In genomic region chr2:204260162-204260877, GRCh38 we compare ENCODE assay signal across 9 cellular contexts.
DNase-seq lines count a peak whose midpoint lies in the region; ATAC-seq, FAIRE-seq and TF ChIP-seq lines count a peak whose summit lies in the region.
"Had no signal": no experiment of that assay in that cellular context is flagged by ENCODE, and none has a peak within 500 bp of the region (broad histone marks: within the 10 kb centered on the region; RNA-seq: fewer than 3 reads in every experiment).

No MANE protein-coding gene starts in this region.

- WGBS in H1 (ENCODE audit: extremely low coverage in 1 of 2, insufficient coverage in 1 of 2, insufficient read length in 1 of 2, insufficient replicate concordance in 2 of 2, low coverage in 1 of 2, low lambda C conversion rate in 2 of 2, missing lambda C conversion rate in 1 of 2), 2 experiments = 47% methylated on average over 9 of the region's 9 CpGs; no CpG with 5 or more reads in 1 of the 2 experiments
- 38% methylated on average over 8 of the region's 9 CpGs for WGBS in mesenchymal stem cell
- WGBS in stomach, 5 donors = 41 to 48% (median 48%) methylated on average over 9 of the region's 9 CpGs

- CTCF ChIA-PET in activated CD4-positive, alpha-beta T cell treated with anti-CD3 and anti-CD28 coated beads for 36 hours (lab: Charles Lee) = interaction anchor here (0.5 to 4.4 kb wide), 36 partner anchors 10 to 1625 kb away, joined by 3 to 43 read pairs (median 3); no protein-coding TSS in a partner anchor
- CTCF ChIA-PET in H1 (lab: Charles Lee; ENCODE audit: partially characterized antibody) = interaction anchor here (0.7 to 8.1 kb wide), 70 partner anchors 9 to 1418 kb away, joined by 3 to 46 read pairs (median 4); no protein-coding TSS in a partner anchor

- TF ChIP-seq CTCF in DOHH2 (IDR thresholded peaks at IDR 0.05; ENCODE audit: low read depth, low read length, poor library complexity, severe bottlenecking) = peak; percentile 83
- TF ChIP-seq CTCF in HFFc6 (IDR thresholded peaks at IDR 0.05) = peak; percentile 91
- TF ChIP-seq CTCF in H1 (IDR thresholded peaks at IDR 0.05; ENCODE audit: control extremely low read depth in 1 of 3, insufficient read depth in 1 of 3, low read depth in 1 of 3, low read length in 3 of 3) = peak; percentile 34 to 91 (median 73)
- peak in 5 of 7 experiments; percentile 56 to 70 (median 61) for TF ChIP-seq CTCF in stomach (IDR thresholded peaks at IDR 0.05)

- H3K79me1 ChIP-seq in H1 (ENCODE audit: low read depth, low read length) (no peaks in the 10 kb centered on the region), mesenchymal stem cell (replicated peaks; ENCODE audit: low read length, poor library complexity, severe bottlenecking) (no peaks in the 10 kb centered on the region)

- H3K79me2 ChIP-seq in DOHH2 (ENCODE audit: control insufficient read depth, low read length) (no peaks in the 10 kb centered on the region), H1 (ENCODE audit: control insufficient read depth in 1 of 2, insufficient read depth in 2 of 2, low read length in 2 of 2) (no peaks in the 10 kb centered on the region)

- peak; percentile 89 for TF ChIP-seq RAD21 in H1 (IDR thresholded peaks at IDR 0.05 in 1 of 2, conservative IDR thresholded peaks at IDR 0.05 in 1 of 2; ENCODE audit: low read depth in 2 of 2, low read length in 2 of 2)

- H3K9me3 Mint-ChIP-seq in HFFc6 = no peaks in the 10 kb centered on the region
- H3K9me3 Mint-ChIP-seq in activated CD4-positive, alpha-beta T cell treated with anti-CD3 and anti-CD28 coated beads for 36 hours (ENCODE audit: low read depth) = no peaks in the 10 kb centered on the region

- no peak overlapping the region for H3K27ac Mint-ChIP-seq in HFFc6
- no peak overlapping the region for H3K27ac Mint-ChIP-seq in activated CD4-positive, alpha-beta T cell treated with anti-CD3 and anti-CD28 coated beads for 36 hours
- H3K27ac Mint-ChIP-seq: activated naive CD8-positive, alpha-beta T cell had no signal

- peak overlapping the region; percentile 14 for H4K91ac ChIP-seq in H1 (replicated peaks; ENCODE audit: insufficient read length, low read length)
- H4K91ac ChIP-seq in mesenchymal stem cell (ENCODE audit: low read length) = no peak overlapping the region

- H2AFZ ChIP-seq in H1 (ENCODE audit: low read length) (peak overlapping the region; percentile 52; the same call in 1 of the 2 replicates), mesenchymal stem cell (ENCODE audit: low read depth, low read length) (no peak overlapping the region)

- no peaks in the 10 kb centered on the region for H3F3A ChIP-seq in DOHH2 (ENCODE audit: control insufficient read depth, insufficient read depth)

- H3K4me2 ChIP-seq in DOHH2 (ENCODE audit: low read length) (no peak overlapping the region), H1 (ENCODE audit: insufficient read depth in 1 of 2, low read depth in 2 of 2, low read length in 2 of 2) (peak overlapping the region; percentile 7 to 33; a peak in 1 of 4 replicates), mesenchymal stem cell (ENCODE audit: low read length, poor library complexity, severe bottlenecking) (no peak overlapping the region)

- H2BK5ac ChIP-seq in H1 (ENCODE audit: low read depth, low read length) (peak overlapping the region; percentile 76; the same call in 1 of the 2 replicates), mesenchymal stem cell (ENCODE audit: low read depth, low read length, poor library complexity, severe bottlenecking) (no peak overlapping the region)

- H3K4me3 ChIP-seq in DOHH2 (ENCODE audit: low read length) (no peak overlapping the region), H1 (ENCODE audit: extremely low read depth in 1 of 4, insufficient read depth in 2 of 4, low read depth in 3 of 4, low read length in 4 of 4) (no peak overlapping the region), mesenchymal stem cell (ENCODE audit: insufficient read depth in 1 of 2, low read depth in 1 of 2, low read length in 2 of 2) (no peak overlapping the region), stomach (no peak overlapping the region)

- H3K36me3 Mint-ChIP-seq in HFFc6 (ENCODE audit: low read depth) = no peaks in the 10 kb centered on the region
- H3K36me3 Mint-ChIP-seq in activated CD4-positive, alpha-beta T cell treated with anti-CD3 and anti-CD28 coated beads for 36 hours (ENCODE audit: low read depth) = no peaks in the 10 kb centered on the region
- H3K36me3 Mint-ChIP-seq: activated naive CD8-positive, alpha-beta T cell had no signal

- peaks cover 12% of the 10 kb centered on the region for H3K27me3 Mint-ChIP-seq in HFFc6 (ENCODE audit: insufficient read depth)
- peaks cover 19% of the 10 kb centered on the region for H3K27me3 Mint-ChIP-seq in activated CD4-positive, alpha-beta T cell treated with anti-CD3 and anti-CD28 coated beads for 36 hours

- no peak overlapping the region for H3K27ac ChIP-seq in DOHH2 (ENCODE audit: low read depth, low read length)
- H3K27ac ChIP-seq in H1 (ENCODE audit: low read depth, low read length) = no peak overlapping the region
- no peak overlapping the region for H3K27ac ChIP-seq in mesenchymal stem cell (ENCODE audit: low read length, poor library complexity, severe bottlenecking)
- no peak overlapping the region for H3K27ac ChIP-seq in stomach

- H2BK15ac ChIP-seq in H1 (ENCODE audit: low read length) (no peak overlapping the region; the same call in 1 of the 2 replicates), mesenchymal stem cell (ENCODE audit: low read depth, poor library complexity, severe bottlenecking) (no peak overlapping the region)

- H4K8ac ChIP-seq in H1 (ENCODE audit: extremely low read depth, insufficient read depth, low read length) = no peak overlapping the region
- no peak overlapping the region for H4K8ac ChIP-seq in mesenchymal stem cell (ENCODE audit: low read length)

- H2BK12ac ChIP-seq in H1 (ENCODE audit: low read depth, low read length) = peak overlapping the region; percentile 86
- no peak overlapping the region for H2BK12ac ChIP-seq in mesenchymal stem cell (ENCODE audit: low read length in 2 of 2)

- no peak overlapping the region for H4K5ac ChIP-seq in H1 (ENCODE audit: insufficient read length, low read depth, low read length)

- no peak overlapping the region for H3K56ac ChIP-seq in H1 (replicated peaks; ENCODE audit: insufficient read length, low read depth, low read length)

- H3K9ac ChIP-seq in H1 (replicated peaks in 1 of 4; ENCODE audit: extremely low read depth in 1 of 4, low read depth in 3 of 4, low read length in 3 of 4) (no peak overlapping the region), mesenchymal stem cell (ENCODE audit: low read length) (peak overlapping the region; percentile 48)

- ATAC-seq in activated CD4-positive, alpha-beta T cell treated with anti-CD3 and anti-CD28 coated beads for 36 hours = peak; percentile 51
- ATAC-seq in GM21423 (IDR thresholded peaks at IDR 0.05; ENCODE audit: unreplicated experiment) = no peak

- no peak overlapping the region for H3K4me3 Mint-ChIP-seq in HFFc6
- H3K4me3 Mint-ChIP-seq in activated CD4-positive, alpha-beta T cell treated with anti-CD3 and anti-CD28 coated beads for 36 hours = no peak overlapping the region
- H3K4me3 Mint-ChIP-seq: activated naive CD8-positive, alpha-beta T cell had no signal

- H3K4me1 ChIP-seq in DOHH2 (ENCODE audit: control insufficient read depth, low read length) (no peaks in the 10 kb centered on the region), H1 (replicated peaks in 1 of 4; ENCODE audit: control insufficient read depth in 3 of 4, insufficient read depth in 4 of 4, low read length in 3 of 4) (peaks cover 2 to 11% (median 6%) of the 10 kb centered on the region in 4 experiments; a peak in 4 of 7 replicates), mesenchymal stem cell (ENCODE audit: control insufficient read depth, insufficient read depth, low read depth, low read length) (peaks cover 8% of the 10 kb centered on the region), stomach (peaks cover 0 to 20% (median 5%) of the 10 kb centered on the region in 4 donors)

- no peak overlapping the region for H2AK5ac ChIP-seq in H1 (ENCODE audit: low read depth, low read length)
- no peak overlapping the region for H2AK5ac ChIP-seq in mesenchymal stem cell (ENCODE audit: low read length, severe bottlenecking)

- no peaks in the 10 kb centered on the region for H3K36me3 ChIP-seq in DOHH2 (ENCODE audit: control insufficient read depth, low read length)
- no peaks in the 10 kb centered on the region for H3K36me3 ChIP-seq in H1 (ENCODE audit: control insufficient read depth in 2 of 4, insufficient read depth in 4 of 4, low read length in 3 of 4)
- no peaks in the 10 kb centered on the region for H3K36me3 ChIP-seq in mesenchymal stem cell (ENCODE audit: control insufficient read depth in 1 of 2, insufficient read depth in 2 of 2, low read depth in 1 of 2, low read length in 2 of 2)
- no peaks in the 10 kb centered on the region for H3K36me3 ChIP-seq in stomach

- H3K23me2 ChIP-seq in H1 (ENCODE audit: low read depth, low read length) = peaks cover 2% of the 10 kb centered on the region

- H3K9me3 ChIP-seq in DOHH2 (ENCODE audit: control insufficient read depth, insufficient read depth, low read length) (no peaks in the 10 kb centered on the region), H1 (ENCODE audit: insufficient read depth in 2 of 2, low read depth in 1 of 2, low read length in 1 of 2) (no peaks in the 10 kb centered on the region), mesenchymal stem cell (ENCODE audit: control insufficient read depth, low read length) (no peaks in the 10 kb centered on the region), stomach (no peaks in the 10 kb centered on the region)

- H3K18ac ChIP-seq in H1 (ENCODE audit: extremely low read depth, low read length) (peak overlapping the region; percentile 83; the same call in 1 of the 2 replicates), mesenchymal stem cell (ENCODE audit: low read depth in 1 of 2, low read length in 2 of 2) (no peak overlapping the region)

- FAIRE-seq in H1 (lab: Jason Lieb, UNC) = peak; percentile 93

- intact Hi-C loops in activated CD4-positive, alpha-beta T cell treated with anti-CD3 and anti-CD28 coated beads for 36 hours (cut with DNase I, micrococcal nuclease) = loop anchor here in 1 of 2 experiments (1.0 to 2.0 kb wide), 2 partner anchors 188 to 1420 kb away; no protein-coding TSS in a partner anchor
- intact Hi-C loops in stomach (cut with DNase I; ENCODE audit: low total_unique reads) = no loop called here

- TF ChIP-seq EP300 in H1 (IDR thresholded peaks at IDR 0.05; ENCODE audit: borderline replicate concordance in 1 of 2, low read depth in 2 of 2, low read length in 2 of 2) (no peak), stomach (IDR thresholded peaks at IDR 0.05) (no peak)

- POLR2A ChIA-PET in activated CD4-positive, alpha-beta T cell treated with anti-CD3 and anti-CD28 coated beads for 36 hours (lab: Charles Lee) = no interaction called here
- POLR2A ChIA-PET in H1 (lab: Charles Lee; ENCODE audit: partially characterized antibody) = no interaction called here

- TF ChIP-seq POLR2A in H1 (IDR thresholded peaks at IDR 0.05; ENCODE audit: control extremely low read depth in 1 of 2, low read depth in 2 of 2, low read length in 2 of 2) = no peak
- TF ChIP-seq POLR2A in stomach (IDR thresholded peaks at IDR 0.05) = no peak

- peaks cover 20% of the 10 kb centered on the region for H3K4me1 Mint-ChIP-seq in HFFc6 (ENCODE audit: low read depth)
- H3K4me1 Mint-ChIP-seq in activated CD4-positive, alpha-beta T cell treated with anti-CD3 and anti-CD28 coated beads for 36 hours = no peaks in the 10 kb centered on the region

- DNase-seq in HFFc6 (peak; percentile 53), NCI-H2107 (lab: John Stamatoyannopoulos, UW) (peak; percentile 25), H1 (ENCODE audit: low read depth in 1 of 2, low spot score in 2 of 2) (peak; percentile 57 to 84), mesenchymal stem cell (peak; percentile 84), stomach (peak; percentile 62)
- DNase-seq in activated CD4-positive, alpha-beta T cell treated with anti-CD3 and anti-CD28 coated beads for 36 hours = peak; percentile 67

- H3K27me3 ChIP-seq in DOHH2 (ENCODE audit: control insufficient read depth, low read length) (no peaks in the 10 kb centered on the region; the same call in 1 of the 2 replicates), H1 (replicated peaks in 1 of 4; ENCODE audit: control insufficient read depth in 3 of 4, extremely low read depth in 1 of 4, insufficient read depth in 3 of 4, low read length in 3 of 4) (no peaks in the 10 kb centered on the region), mesenchymal stem cell (ENCODE audit: control insufficient read depth in 1 of 2, insufficient read depth in 1 of 2, low read length in 2 of 2) (peaks cover 0 to 16% of the 10 kb centered on the region in 2 experiments), stomach (peaks cover 0 to 3% (median 0%) of the 10 kb centered on the region in 3 donors)

- H3K9me2 ChIP-seq in DOHH2 (replicated peaks; ENCODE audit: control insufficient read depth, low read length) = no peaks in the 10 kb centered on the region

- H4K20me1 ChIP-seq in DOHH2 (ENCODE audit: control insufficient read depth, insufficient read depth, low read depth, low read length) (no peaks in the 10 kb centered on the region), H1 (replicated peaks in 1 of 2; ENCODE audit: control insufficient read depth in 1 of 2, insufficient read depth in 2 of 2, low read length in 2 of 2) (no peaks in the 10 kb centered on the region)

- H3K14ac ChIP-seq in H1 (ENCODE audit: insufficient read length) = no peak overlapping the region
- no peak overlapping the region for H3K14ac ChIP-seq in mesenchymal stem cell (ENCODE audit: low read length in 2 of 2)

- peak overlapping the region; percentile 56; the same call in 1 of the 2 replicates for H2BK20ac ChIP-seq in H1 (ENCODE audit: low read length)

- H3K23ac ChIP-seq in H1 (ENCODE audit: insufficient read length) (no peak overlapping the region), mesenchymal stem cell (ENCODE audit: low read length in 2 of 2) (no peak overlapping the region)

- no peak overlapping the region for H2BK120ac ChIP-seq in H1 (replicated peaks; ENCODE audit: low read depth, low read length)
- H2BK120ac ChIP-seq in mesenchymal stem cell (ENCODE audit: low read depth, low read length) = no peak overlapping the region

- H3K4ac ChIP-seq in H1 (replicated peaks; ENCODE audit: insufficient read length, low read depth, low read length) (no peak overlapping the region), mesenchymal stem cell (ENCODE audit: low read depth in 1 of 2, low read length in 2 of 2) (no peak overlapping the region)

Comparison
In these comparisons a context has a peak if more than half of its experiments do, and no peak if none do; other contexts are left out.
1. H3K4me2 ChIP-seq: peak in H1 (2 of 2); none in DOHH2 (single experiment) and mesenchymal stem cell (single experiment).
2. DNase-seq: peak in every context shown above with its lines; median percentile 84 in mesenchymal stem cell; 70 in H1; 67 in activated CD4-positive, alpha-beta T cell treated with anti-CD3 and anti-CD28 coated beads for 36 hours; 62 in stomach; 53 in HFFc6; 25 in NCI-H2107.
3. Peak in every context shown above with its lines, with median percentiles within 50 percentile points of each other: CTCF ChIP-seq.